ENCODE assay signal across 26 cellular contexts in genomic region chr9:110206388-110206787, GRCh38. TPM values are rescaled to one million over a fixed set of nuclear protein-coding genes. Genes with fewer than 3 reads are reported as not detected.
DNase-seq lines count a peak whose midpoint lies in the region; ATAC-seq and TF ChIP-seq lines count a peak whose summit lies in the region.
"Had no signal": no experiment of that assay in that cellular context is flagged by ENCODE, and none has a peak within 500 bp of the region (broad histone marks: within the 10 kb centered on the region; RNA-seq: fewer than 3 reads in every experiment).

No MANE protein-coding gene starts in this region.

- no peaks in the 10 kb centered on the region for H4K20me1 ChIP-seq in PC-9 (ENCODE audit: insufficient read depth)
- H4K20me1 ChIP-seq: BLaER1 treated with 17β-estradiol and CSF1 and Interleukin-3, amounts not matched to agents 10 nM and 100 nM had no signal

- peak overlapping the region; percentile 65 for H2AFZ ChIP-seq in PC-9

- TF ChIP-seq EP300 in transverse colon (IDR thresholded peaks at IDR 0.05; ENCODE audit: low read depth) = no peak

- no peak for TF ChIP-seq CTCF in PC-9 (conservative IDR thresholded peaks at IDR 0.05)
- no peak for TF ChIP-seq CTCF in lower lobe of right lung (IDR thresholded peaks at IDR 0.05)
- TF ChIP-seq CTCF in transverse colon (IDR thresholded peaks at IDR 0.05) = no peak
- no peak for TF ChIP-seq CTCF in vagina (IDR thresholded peaks at IDR 0.05)

- H3K27ac ChIP-seq in PC-9 = peak overlapping the region; percentile 44; the same call in 1 of the 2 replicates
- H3K27ac ChIP-seq in lower lobe of right lung = peak overlapping the region; percentile 85
- peak overlapping the region; percentile 86 to 89 (median 87) for H3K27ac ChIP-seq in transverse colon
- no peak overlapping the region for H3K27ac ChIP-seq in vagina
- H3K27ac ChIP-seq: BLaER1 treated with 17β-estradiol and CSF1 and Interleukin-3, amounts not matched to agents 10 nM and 100 nM; RWPE1 had no signal

- H3K4me2 ChIP-seq in PC-9 = peak overlapping the region; percentile 78
- H3K4me2 ChIP-seq: BLaER1 treated with 17β-estradiol and CSF1 and Interleukin-3, amounts not matched to agents 10 nM and 100 nM; SK-N-SH had no signal

- no peaks in the 10 kb centered on the region for H3F3A ChIP-seq in PC-9 (ENCODE audit: insufficient read depth, low read depth)

- CTCF ChIA-PET in PC-9 (lab: Charles Lee) = no interaction called here

- H3K4me3 ChIP-seq in PC-9 = peak overlapping the region; percentile 50; the same call in 1 of the 2 replicates
- peak overlapping the region; percentile 43 for H3K4me3 ChIP-seq in lower lobe of right lung
- H3K4me3 ChIP-seq in transverse colon = peak overlapping the region in 3 of 4 donors; percentile 31 to 42 (median 35)
- no peak overlapping the region for H3K4me3 ChIP-seq in vagina
- H3K4me3 ChIP-seq: BLaER1 treated with 17β-estradiol and CSF1 and Interleukin-3, amounts not matched to agents 10 nM and 100 nM had no signal

- peaks cover 33% of the 10 kb centered on the region for H3K4me1 ChIP-seq in PC-9 (replicated peaks; ENCODE audit: insufficient read depth)
- H3K4me1 ChIP-seq in lower lobe of right lung = no peaks in the 10 kb centered on the region
- H3K4me1 ChIP-seq in transverse colon = peaks cover 0 to 39% (median 12%) of the 10 kb centered on the region in 4 donors
- no peaks in the 10 kb centered on the region for H3K4me1 ChIP-seq in vagina

- in situ Hi-C loops in transverse colon (cut with MboI; ENCODE audit: low pct_ligation_motif_present in 1 of 4, low pct_unique_long_range_greater_than_20kb in 1 of 4, low sequenced_read_pairs in 3 of 4) = no loop called here

- H3K27me3 ChIP-seq in PC-9 (ENCODE audit: insufficient read depth, low read depth) = no peaks in the 10 kb centered on the region
- H3K27me3 ChIP-seq in lower lobe of right lung (ENCODE audit: low read depth) = no peaks in the 10 kb centered on the region
- H3K27me3 ChIP-seq in transverse colon = no peaks in the 10 kb centered on the region
- no peaks in the 10 kb centered on the region for H3K27me3 ChIP-seq in vagina
- H3K27me3 ChIP-seq: BLaER1 treated with 17β-estradiol and CSF1 and Interleukin-3, amounts not matched to agents 10 nM and 100 nM had no signal

- no peaks in the 10 kb centered on the region for H3K9me2 ChIP-seq in PC-9 (ENCODE audit: insufficient read depth)
- H3K9me2 ChIP-seq: SK-N-SH had no signal

- H3K36me3 ChIP-seq in PC-9 (ENCODE audit: low read depth) = no peaks in the 10 kb centered on the region
- no peaks in the 10 kb centered on the region for H3K36me3 ChIP-seq in lower lobe of right lung
- no peaks in the 10 kb centered on the region for H3K36me3 ChIP-seq in transverse colon
- H3K36me3 ChIP-seq in vagina = no peaks in the 10 kb centered on the region
- H3K36me3 ChIP-seq: BLaER1 treated with 17β-estradiol and CSF1 and Interleukin-3, amounts not matched to agents 10 nM and 100 nM had no signal

- POLR2A ChIA-PET in PC-9 (lab: Charles Lee; ENCODE audit: unreplicated experiment) = interaction anchor here (0.6 kb wide), 2 partner anchors 51 to 650 kb away, joined by 3 to 4 read pairs; no protein-coding TSS in a partner anchor

- no TSS peak for BruUV-seq in PC-9 (replicated peaks; lab: Mats Ljungman, UMichigan)

- peak; percentile 8 for DNase-seq in NCI-H345 (lab: John Stamatoyannopoulos, UW)
- DNase-seq in NCI-H345 treated with DMSO at 0.1 percent for 48 hours (lab: John Stamatoyannopoulos, UW; ENCODE audit: unreplicated experiment) = no peak
- DNase-seq in PC-9 = no peak
- peak; percentile 56 for DNase-seq in lower lobe of right lung
- DNase-seq in transverse colon = no peak
- DNase-seq in vagina (ENCODE audit: extremely low spot score in 2 of 2) = no peak
- no peak for DNase-seq in NCI-H128 (lab: John Stamatoyannopoulos, UW; ENCODE audit: unreplicated experiment)
- DNase-seq: activated CD4-positive, alpha-beta T cell treated with anti-CD3 and anti-CD28 coated beads, Interleukin-2, amount 50 U/mL, for 1 hour; activated CD8-positive, alpha-beta memory T cell treated with anti-CD3 and anti-CD28 coated beads, Interleukin-2, amount 50 U/mL, for 4 hours; activated naive CD8-positive, alpha-beta T cell treated with anti-CD3 and anti-CD28 coated beads for 36 hours; H9; kidney; mesenchymal stem cell; naive thymus-derived CD8-positive, alpha-beta T cell; NCI-H1694; SK-N-SH; stimulated activated CD4-positive, alpha-beta T cell treated with anti-CD3 and anti-CD28 coated beads, Interleukin-15, amount 100 ng/mL, for 24 hours; stimulated activated CD8-positive, alpha-beta memory T cell treated with anti-CD3 and anti-CD28 coated beads, Interleukin-4, amount 100 ng/mL, for 48 hours had no signal

- H3K9me3 ChIP-seq in PC-9 (ENCODE audit: insufficient read depth, low read depth) (no peaks in the 10 kb centered on the region), lower lobe of right lung (no peaks in the 10 kb centered on the region), transverse colon (no peaks in the 10 kb centered on the region), vagina (no peaks in the 10 kb centered on the region)
- H3K9me3 ChIP-seq: SK-N-SH had no signal

- 31% methylated on average over 1 of the region's 1 CpG; no CpG with 5 or more reads in 1 of the 2 donors for WGBS in transverse colon (ENCODE audit: low coverage in 1 of 2), 2 donors

- TF ChIP-seq POLR2A in transverse colon (IDR thresholded peaks at IDR 0.05) (no peak), vagina (IDR thresholded peaks at IDR 0.05) (no peak)

- intact Hi-C loops in PC-9 (cut with micrococcal nuclease; ENCODE audit: unreplicated experiment) = no loop called here
- intact Hi-C loops in lower lobe of right lung (cut with DNase I) = no loop called here
- intact Hi-C loops in transverse colon (cut with DNase I; ENCODE audit: low total_unique reads) = no loop called here
- intact Hi-C loops in vagina (cut with DNase I) = no loop called here

- ATAC-seq in lower lobe of right lung = peak; percentile 9 to 12
- no peak for ATAC-seq in HG03095 (IDR thresholded peaks at IDR 0.05; ENCODE audit: unreplicated experiment)
- ATAC-seq: naive thymus-derived CD8-positive, alpha-beta T cell had no signal

- no peaks in the 10 kb centered on the region for H3K79me2 ChIP-seq in PC-9 (ENCODE audit: low read depth)

RNA-seq across cellular contexts. Expression of gene C9orf152, which starts 1.6 kb away (rescaled TPM):
- total RNA-seq in PC-9 (2021) (0.23 and 0.74 TPM in 2 replicates), lower lobe of right lung (26.1 TPM), transverse colon (10 to 100 TPM in 3 of 4 donors, 1 to 10 TPM in 1; 9.7 to 31.4 (median 16.7) TPM), vagina (0.49 TPM)
- total RNA-seq: activated naive CD8-positive, alpha-beta T cell treated with anti-CD3 and anti-CD28 coated beads for 36 hours; activated T-helper 2 cell treated with anti-CD3 and anti-CD28 coated beads, Interferon-gamma antibody, Interleukin-2, Interleukin-4, amounts not matched to agents 10 μg/mL and 5 μg/mL and 100 μg/mL, durations not matched to agents 14 hours and 24 hours and 36 hours; glomerular endothelial cell; H9; naive thymus-derived CD8-positive, alpha-beta T cell; NCI-H460; osteocyte; subcutaneous adipose tissue had no signal

RNA-seq across cellular contexts. Expression of gene TXN, which starts 49.9 kb away (rescaled TPM):
- 1,110 and 1,260 TPM in 2 replicates for total RNA-seq in PC-9 (2021)
- total RNA-seq in lower lobe of right lung = 170 TPM
- total RNA-seq in transverse colon = 100 to 1,000 TPM in 3 of 4 donors, 10 to 100 TPM in 1; 52.4 to 275 (median 182) TPM
- total RNA-seq in vagina = 162 TPM

Comparison
In these comparisons a context has a peak if more than half of its experiments do, and no peak if none do; other contexts are left out.
1. DNase-seq: peak in NCI-H345 (single experiment) and lower lobe of right lung (single experiment); none in NCI-H345 treated with DMSO at 0.1 percent for 48 hours (single experiment), PC-9 (0 of 2), transverse colon (single experiment), vagina (0 of 2) and NCI-H128 (single experiment).
2. H3K4me3 ChIP-seq: peak in PC-9 (single experiment), lower lobe of right lung (single experiment) and transverse colon (3 of 4); none in vagina (0 of 2).